6 cellular contexts compared by ENCODE assay signal in the genomic region with DNA sequence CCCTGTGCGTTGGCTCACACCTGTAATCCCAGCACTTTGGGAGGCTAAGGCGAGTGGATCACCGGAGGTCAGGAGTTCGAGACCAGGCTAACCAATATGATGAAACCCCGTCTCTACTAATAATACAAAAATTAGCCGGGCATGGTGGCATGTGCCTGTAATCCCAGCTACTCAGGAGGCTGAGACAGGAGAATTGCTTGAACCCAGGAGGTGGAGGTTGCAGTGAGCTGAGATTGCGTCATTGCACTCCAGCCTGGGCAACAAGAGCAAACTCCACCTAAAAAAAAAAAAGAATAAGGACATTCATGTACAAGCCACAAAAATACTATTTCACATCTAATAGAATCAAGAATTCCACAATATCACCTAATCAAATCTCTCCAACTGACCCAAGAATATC. TPM values are rescaled to one million over a fixed set of nuclear protein-coding genes. Genes with fewer than 3 reads are reported as not detected.
"Had no signal": no experiment of that assay in that cellular context is flagged by ENCODE, and none has a peak within 500 bp of the region (broad histone marks: within the 10 kb centered on the region; RNA-seq: fewer than 3 reads in every experiment).

No MANE protein-coding gene starts in this region.

RNA-seq across cellular contexts. Expression of a gene that starts 38.2 kb away (rescaled TPM):
- total RNA-seq: LHCN-M2, MCF 10A, NCI-H460, OCI-LY7, Right ventricle myocardium superior, RPMI7951 had no signal
